In genomic region chr3:55173504-55173903, GRCh38 we compare ENCODE assay signal across 17 cellular contexts.
DNase-seq lines count a peak whose midpoint lies in the region; ATAC-seq lines count a peak whose summit lies in the region.
"Had no signal": no experiment of that assay in that cellular context is flagged by ENCODE, and none has a peak within 500 bp of the region (broad histone marks: within the 10 kb centered on the region; RNA-seq: fewer than 3 reads in every experiment).

No MANE protein-coding gene starts in this region.

- H4K20me1 ChIP-seq in GM23248 (ENCODE audit: insufficient read depth) = no peaks in the 10 kb centered on the region

- no peak overlapping the region for H3K4me3 ChIP-seq in GM23248
- H3K4me3 ChIP-seq: GM23338, K562 had no signal

- DNase-seq in EH (ENCODE audit: low read depth) = peak; percentile 42
- DNase-seq in GM23248 = no peak
- peak; percentile 63 for DNase-seq in M059J (ENCODE audit: low read depth)
- peak; percentile 62 for DNase-seq in myocyte (ENCODE audit: low read depth)
- DNase-seq in NCI-H2171 treated with DMSO at 0.1 percent for 48 hours (lab: John Stamatoyannopoulos, UW) = no peak
- DNase-seq in activated naive CD4-positive, alpha-beta T cell treated with anti-CD3 and anti-CD28 coated beads for 36 hours = no peak
- DNase-seq: AML-193; Caco-2; CD4-positive, alpha-beta T cell; GF-D8; HCEC 1CT had no signal

- peaks cover 2% of the 10 kb centered on the region for H3K27me3 Mint-ChIP-seq in activated naive CD4-positive, alpha-beta T cell treated with anti-CD3 and anti-CD28 coated beads for 36 hours (ENCODE audit: low read depth)
- H3K27me3 Mint-ChIP-seq: CD4-positive, alpha-beta T cell had no signal

- peaks cover 23% of the 10 kb centered on the region for H3F3A ChIP-seq in GM23248 (ENCODE audit: insufficient read depth)

- no peaks in the 10 kb centered on the region for H3K9me3 Mint-ChIP-seq in activated naive CD4-positive, alpha-beta T cell treated with anti-CD3 and anti-CD28 coated beads for 36 hours
- H3K9me3 Mint-ChIP-seq: GM23338 had no signal

- no peak overlapping the region for H3K9ac ChIP-seq in GM23248

- no peak overlapping the region for H3K4me2 ChIP-seq in GM23248 (ENCODE audit: unreplicated experiment)
- H3K4me2 ChIP-seq: GM23338 had no signal

- no peaks in the 10 kb centered on the region for H3K79me2 ChIP-seq in GM23248 (ENCODE audit: insufficient read depth)

- H2AFZ ChIP-seq in GM23248 = 0 out of 2 replicates have a peak overlapping the region, but pooled peaks have one; percentile 5
- H2AFZ ChIP-seq: GM23338 had no signal

- CTCF ChIA-PET in activated naive CD4-positive, alpha-beta T cell treated with anti-CD3 and anti-CD28 coated beads for 36 hours (lab: Charles Lee) = no interaction called here

- H3K4me3 Mint-ChIP-seq in activated naive CD4-positive, alpha-beta T cell treated with anti-CD3 and anti-CD28 coated beads for 36 hours = no peak overlapping the region
- H3K4me3 Mint-ChIP-seq: CD4-positive, alpha-beta T cell; GM23338 had no signal

- H3K36me3 Mint-ChIP-seq in activated naive CD4-positive, alpha-beta T cell treated with anti-CD3 and anti-CD28 coated beads for 36 hours (ENCODE audit: low read depth) = no peaks in the 10 kb centered on the region

- no peak overlapping the region for H3K27ac ChIP-seq in GM23248
- H3K27ac ChIP-seq: C4-2B, HL-60 had no signal

- WGBS in GM23248 (ENCODE audit: low coverage in 1 of 2, low lambda C conversion rate in 2 of 2, missing lambda C conversion rate in 2 of 2), 2 experiments = 46 to 58% methylated on average over 1 of the region's 1 CpG

- no peak for ATAC-seq in GM18867 (IDR thresholded peaks at IDR 0.05; ENCODE audit: unreplicated experiment)
- no peak for ATAC-seq in GM19397 (IDR thresholded peaks at IDR 0.05; ENCODE audit: unreplicated experiment)
- ATAC-seq: GM23338, K562 had no signal

- no peaks in the 10 kb centered on the region for H3K9me3 ChIP-seq in GM23248 (ENCODE audit: low read depth)
- H3K9me3 ChIP-seq: Caco-2 had no signal

- H3K4me1 ChIP-seq in GM23248 (ENCODE audit: insufficient read depth) = peaks cover 24% of the 10 kb centered on the region
- H3K4me1 ChIP-seq: Caco-2 had no signal

- in situ Hi-C loops in GM23248 (cut with MboI) = no loop called here

- no peaks in the 10 kb centered on the region for H3K4me1 Mint-ChIP-seq in activated naive CD4-positive, alpha-beta T cell treated with anti-CD3 and anti-CD28 coated beads for 36 hours (ENCODE audit: low read depth)

- H3K9me2 ChIP-seq in GM23248 (ENCODE audit: insufficient read depth) = no peaks in the 10 kb centered on the region

- no peak overlapping the region for H3K27ac Mint-ChIP-seq in activated naive CD4-positive, alpha-beta T cell treated with anti-CD3 and anti-CD28 coated beads for 36 hours
- H3K27ac Mint-ChIP-seq: CD4-positive, alpha-beta T cell; GM23338 had no signal

- H3K36me3 ChIP-seq in GM23248 (ENCODE audit: low read depth) = 0 out of 2 replicates have a peak, but pooled peaks cover 3% of the 10 kb centered on the region

- intact Hi-C loops in activated naive CD4-positive, alpha-beta T cell treated with anti-CD3 and anti-CD28 coated beads for 36 hours (cut with micrococcal nuclease) = no loop called here

- no peaks in the 10 kb centered on the region for H3K27me3 ChIP-seq in GM23248 (replicated peaks; ENCODE audit: insufficient read depth)

Comparison
In these comparisons a context has a peak if more than half of its experiments do, and no peak if none do; other contexts are left out.
1. DNase-seq: peak in EH (single experiment), M059J (single experiment) and myocyte (single experiment); none in GM23248 (single experiment), NCI-H2171 treated with DMSO at 0.1 percent for 48 hours (single experiment) and activated naive CD4-positive, alpha-beta T cell treated with anti-CD3 and anti-CD28 coated beads for 36 hours (single experiment).